ENCODE assay signal across 14 cellular contexts in the genomic region with DNA sequence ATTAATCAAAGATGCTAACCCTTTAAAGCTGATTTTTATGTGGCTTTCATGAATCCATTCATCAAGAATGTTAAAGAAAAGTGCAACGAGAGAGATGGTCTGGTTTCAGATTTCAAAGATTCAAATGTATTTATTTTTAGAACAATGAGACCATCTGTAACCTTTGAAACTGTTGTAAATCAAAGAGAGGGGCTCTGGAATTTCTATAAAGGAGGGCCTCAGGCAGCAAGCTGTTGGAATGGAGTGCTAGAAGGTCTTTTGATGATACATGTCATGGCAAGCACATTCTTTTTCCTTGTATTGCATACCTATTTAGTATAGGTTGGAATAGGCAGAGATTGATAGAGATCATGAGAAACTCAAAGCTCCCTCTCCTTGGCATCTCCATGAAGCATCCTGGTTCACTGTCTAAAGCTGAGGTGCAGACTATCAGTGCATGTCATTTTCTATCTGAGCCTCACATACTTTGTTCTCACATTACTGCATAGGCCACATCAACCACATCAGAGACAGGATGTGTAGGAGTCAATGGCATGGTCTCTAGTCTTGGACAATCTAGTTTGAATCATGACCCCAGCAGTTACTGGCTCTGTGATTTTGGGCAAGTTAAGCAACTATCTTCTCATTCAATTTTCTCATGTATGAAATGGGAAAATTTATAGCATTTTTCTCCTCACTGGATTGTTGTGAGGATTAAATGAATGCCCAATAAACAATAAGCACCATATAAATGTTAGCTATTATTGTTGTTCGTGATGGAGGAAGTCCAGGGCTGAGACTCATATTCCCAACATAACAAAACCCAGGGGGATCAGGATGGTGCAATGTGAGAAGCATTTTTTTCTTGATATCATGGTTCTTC.
A peak's percentile ranks its signal among the peaks of the same experiment; 100 is the strongest.
DNase-seq lines count a peak whose midpoint lies in the region; TF ChIP-seq lines count a peak whose summit lies in the region.
"Had no signal": no experiment of that assay in that cellular context is flagged by ENCODE, and none has a peak within 500 bp of the region (broad histone marks: within the 10 kb centered on the region; RNA-seq: fewer than 3 reads in every experiment).

No MANE protein-coding gene starts in this region.

- DNase-seq in ELF-1 (ENCODE audit: low read depth, low spot score), result peak; percentile 2
- peak; percentile 89 for DNase-seq in M059J (ENCODE audit: low read depth)
- no peak for DNase-seq in chondrocyte (ENCODE audit: low spot score)
- DNase-seq in non-pigmented ciliary epithelial cell (ENCODE audit: low read depth), result peak; percentile 89
- no peak for DNase-seq in superior temporal gyrus (ENCODE audit: extremely low spot score)
- DNase-seq in T1000 (lab: John Stamatoyannopoulos, UW), result no peak
- no peak for DNase-seq in NCI-H2081 (lab: John Stamatoyannopoulos, UW)
- no peak for DNase-seq in CD1c-positive myeloid dendritic cell (ENCODE audit: extremely low spot score)
- DNase-seq: activated CD4-positive, CD25-positive, alpha-beta regulatory T cell; lower lobe of right lung; psoas muscle had no signal

- H3K27ac Mint-ChIP-seq in chondrocyte (ENCODE audit: unreplicated experiment), result peak overlapping the region; percentile 68
- H3K27ac Mint-ChIP-seq: activated T-helper 1 cell treated with anti-CD3 and anti-CD28 coated beads, Interleukin-12 subunit alpha, Interleukin-12 subunit beta, Interleukin-2, Interleukin-4 antibody, amounts not matched to agents 30 ng/mL and 10 ng/mL and 1 ng/mL, durations not matched to agents 14 hours and 24 hours and 36 hours; IgD-negative memory B cell had no signal

- TF ChIP-seq CTCF in chondrocyte (IDR thresholded peaks at IDR 0.05), result no peak

- H3K27me3 Mint-ChIP-seq in chondrocyte (ENCODE audit: low read depth), result no peaks in the 10 kb centered on the region
- H3K27me3 Mint-ChIP-seq: central memory CD8-positive, alpha-beta T cell; IgD-negative memory B cell had no signal

- peaks cover 35% of the 10 kb centered on the region for H3K4me1 Mint-ChIP-seq in chondrocyte (ENCODE audit: low read depth)
- H3K4me1 Mint-ChIP-seq: central memory CD8-positive, alpha-beta T cell; IgD-negative memory B cell had no signal

- no peaks in the 10 kb centered on the region for H3K36me3 Mint-ChIP-seq in chondrocyte (ENCODE audit: low read depth)
- H3K36me3 Mint-ChIP-seq: IgD-negative memory B cell had no signal

- H3K4me3 Mint-ChIP-seq in chondrocyte (ENCODE audit: unreplicated experiment), result no peak overlapping the region
- H3K4me3 Mint-ChIP-seq: activated T-helper 1 cell treated with anti-CD3 and anti-CD28 coated beads, Interleukin-12 subunit alpha, Interleukin-12 subunit beta, Interleukin-2, Interleukin-4 antibody, amounts not matched to agents 30 ng/mL and 10 ng/mL and 1 ng/mL, durations not matched to agents 14 hours and 24 hours and 36 hours; central memory CD8-positive, alpha-beta T cell; IgD-negative memory B cell had no signal

- H3K9me3 Mint-ChIP-seq in chondrocyte (ENCODE audit: low read depth), result no peaks in the 10 kb centered on the region
- H3K9me3 Mint-ChIP-seq: activated T-helper 1 cell treated with anti-CD3 and anti-CD28 coated beads, Interleukin-12 subunit alpha, Interleukin-12 subunit beta, Interleukin-2, Interleukin-4 antibody, amounts not matched to agents 30 ng/mL and 10 ng/mL and 1 ng/mL, durations not matched to agents 14 hours and 24 hours and 36 hours; central memory CD8-positive, alpha-beta T cell; IgD-negative memory B cell had no signal

Comparison
In these comparisons a context has a peak if more than half of its experiments do, and no peak if none do; other contexts are left out.
1. DNase-seq: peak in ELF-1 (single experiment), M059J (single experiment) and non-pigmented ciliary epithelial cell (single experiment); none in chondrocyte (single experiment), superior temporal gyrus (single experiment), T1000 (single experiment), NCI-H2081 (0 of 2) and CD1c-positive myeloid dendritic cell (single experiment).